In the genomic region with DNA sequence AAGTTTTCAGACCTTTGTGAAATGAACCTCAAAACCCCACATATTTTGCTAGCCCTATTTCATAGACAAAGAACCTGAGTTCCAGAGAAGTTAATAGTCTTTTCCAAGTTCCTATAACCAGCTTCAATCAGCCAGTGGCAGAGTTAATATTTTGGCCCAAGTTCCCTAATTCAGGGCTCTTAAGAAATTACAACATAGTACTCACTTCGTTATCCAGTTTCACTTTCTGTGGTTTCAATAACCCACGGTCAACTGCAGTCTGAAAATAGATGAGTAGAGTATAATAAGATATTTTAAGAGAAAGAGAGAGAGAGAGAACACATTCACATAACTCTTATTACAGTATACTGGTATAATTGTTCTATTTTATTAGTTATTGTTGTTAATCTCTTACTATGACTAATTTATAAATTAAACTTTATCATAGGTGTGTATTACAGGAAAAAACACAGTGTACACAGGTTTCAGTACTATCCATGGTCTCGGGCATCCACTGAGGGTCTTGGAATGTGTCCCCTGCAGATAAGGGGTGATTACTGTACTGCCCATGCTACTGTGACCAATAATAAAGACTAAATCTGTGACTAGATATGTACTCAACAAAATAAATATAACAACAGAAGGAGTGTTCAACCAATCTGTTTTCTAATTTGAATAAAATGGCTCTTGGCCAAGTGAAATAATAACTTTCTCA, we compare ENCODE assay signal across 10 cellular contexts. TPM values are rescaled to one million over a fixed set of nuclear protein-coding genes. Genes with fewer than 3 reads are reported as not detected.
DNase-seq lines count a peak whose midpoint lies in the region; ATAC-seq and TF ChIP-seq lines count a peak whose summit lies in the region.
"Had no signal": no experiment of that assay in that cellular context is flagged by ENCODE, and none has a peak within 500 bp of the region (broad histone marks: within the 10 kb centered on the region; RNA-seq: fewer than 3 reads in every experiment).

No MANE protein-coding gene starts in this region.

- intact Hi-C loops in CD8-positive, alpha-beta T cell (cut with DNase I, micrococcal nuclease), result no loop called here

- peak overlapping the region; percentile 38 for H3K27ac Mint-ChIP-seq in CD8-positive, alpha-beta T cell

- no peaks in the 10 kb centered on the region for H4K20me1 ChIP-seq in hepatocyte (ENCODE audit: insufficient read depth, poor library complexity, severe bottlenecking)

- no peak for DNase-seq in CD8-positive, alpha-beta T cell
- DNase-seq in astrocyte of the hippocampus (ENCODE audit: low read depth, low spot score), result peak; percentile 24
- DNase-seq in omental fat pad (ENCODE audit: low spot score), result no peak
- DNase-seq in hepatocyte (ENCODE audit: low spot score), result no peak
- no peak for DNase-seq in central memory CD4-positive, alpha-beta T cell
- no peak for DNase-seq in stimulated activated CD4-positive, alpha-beta T cell treated with anti-CD3 and anti-CD28 coated beads, Interleukin-1b, Interleukin-23, amount 100 ng/mL, for 48 hours
- DNase-seq: upper lobe of left lung had no signal

- H3K27ac ChIP-seq in CD8-positive, alpha-beta T cell (ENCODE audit: low read depth, low read length), result no peak overlapping the region
- H3K27ac ChIP-seq in hepatocyte, result no peak overlapping the region
- H3K27ac ChIP-seq: epithelial cell of prostate had no signal

- H3K79me2 ChIP-seq in hepatocyte, result no peaks in the 10 kb centered on the region

- H3K36me3 Mint-ChIP-seq in CD8-positive, alpha-beta T cell, result peaks cover 1% of the 10 kb centered on the region

- CTCF ChIA-PET in CD8-positive, alpha-beta T cell (lab: Charles Lee), result no interaction called here

- H3K4me1 ChIP-seq in CD8-positive, alpha-beta T cell (ENCODE audit: insufficient read depth, low read length), result peaks cover 3% of the 10 kb centered on the region
- H3K4me1 ChIP-seq in hepatocyte (ENCODE audit: insufficient read depth), result no peaks in the 10 kb centered on the region

- H3K36me3 ChIP-seq in CD8-positive, alpha-beta T cell (ENCODE audit: insufficient read depth, low read length), result no peaks in the 10 kb centered on the region
- no peaks in the 10 kb centered on the region for H3K36me3 ChIP-seq in hepatocyte (replicated peaks; ENCODE audit: insufficient read depth, low read depth)
- H3K36me3 ChIP-seq: upper lobe of left lung had no signal

- peaks cover 18% of the 10 kb centered on the region for H3K4me1 Mint-ChIP-seq in CD8-positive, alpha-beta T cell (ENCODE audit: low read depth)

- H3K27me3 Mint-ChIP-seq in CD8-positive, alpha-beta T cell (ENCODE audit: low read depth), result no peaks in the 10 kb centered on the region

- H3K27me3 ChIP-seq in CD8-positive, alpha-beta T cell (ENCODE audit: insufficient read depth, low read length), result no peaks in the 10 kb centered on the region
- H3K27me3 ChIP-seq in hepatocyte, result no peaks in the 10 kb centered on the region
- H3K27me3 ChIP-seq: upper lobe of left lung had no signal

- no peak overlapping the region for H2AFZ ChIP-seq in hepatocyte

- POLR2A ChIA-PET in CD8-positive, alpha-beta T cell (lab: Charles Lee), result no interaction called here

- peak overlapping the region; percentile 61 for H3K4me3 Mint-ChIP-seq in CD8-positive, alpha-beta T cell

- no peak for ATAC-seq in CD8-positive, alpha-beta T cell
- peak; percentile 74 for ATAC-seq in GM21381 (IDR thresholded peaks at IDR 0.05; ENCODE audit: unreplicated experiment)
- peak; percentile 52 for ATAC-seq in HG03575 (IDR thresholded peaks at IDR 0.05; ENCODE audit: extremely low read depth, insufficient number of reproducible peaks, low FRiP score, unreplicated experiment)
- ATAC-seq in omental fat pad (ENCODE audit: low FRiP score), result peak; percentile 68

- H3K9me3 Mint-ChIP-seq in CD8-positive, alpha-beta T cell, result no peaks in the 10 kb centered on the region

- no peaks in the 10 kb centered on the region for H3K9me3 ChIP-seq in CD8-positive, alpha-beta T cell (ENCODE audit: low read length)
- no peaks in the 10 kb centered on the region for H3K9me3 ChIP-seq in hepatocyte (ENCODE audit: low read depth)
- H3K9me3 ChIP-seq: upper lobe of left lung had no signal

- H3K4me2 ChIP-seq in hepatocyte, result no peak overlapping the region

- H3K9me2 ChIP-seq in hepatocyte (replicated peaks; ENCODE audit: insufficient read depth), result no peaks in the 10 kb centered on the region

- TF ChIP-seq CTCF in CD8-positive, alpha-beta T cell (IDR thresholded peaks at IDR 0.05), result no peak
- TF ChIP-seq CTCF in omental fat pad (IDR thresholded peaks at IDR 0.05) (no peak), hepatocyte (IDR thresholded peaks at IDR 0.05; ENCODE audit: poor library complexity) (no peak)

- H3K4me3 ChIP-seq in CD8-positive, alpha-beta T cell (ENCODE audit: low read depth, low read length), result no peak overlapping the region
- H3K4me3 ChIP-seq in hepatocyte, result no peak overlapping the region

- 69% methylated on average over 3 of the region's 3 CpGs for WGBS in hepatocyte (ENCODE audit: low lambda C conversion rate, missing lambda C conversion rate)

RNA-seq across cellular contexts. Expression of a gene that starts 9.3 kb away (rescaled TPM):
- total RNA-seq in CD8-positive, alpha-beta T cell, result not detected
- total RNA-seq in omental fat pad, result 10 to 100 TPM in 1 of 4 donors, 1 to 10 TPM in 2, not detected in 1; 3.2 to 15.8 (median 4.1) TPM
- total RNA-seq in hepatocyte, result not detected in 2 replicates
- not detected in 2 replicates for polyA plus RNA-seq in hepatocyte
- total RNA-seq: upper lobe of left lung had no signal

RNA-seq across cellular contexts. Expression of a gene that starts 30.9 kb away (rescaled TPM):
- not detected for total RNA-seq in CD8-positive, alpha-beta T cell
- total RNA-seq in omental fat pad (not detected), hepatocyte (not detected in 2 replicates)
- polyA plus RNA-seq in hepatocyte, result 0.09 and 0.11 TPM in 2 replicates
- total RNA-seq: upper lobe of left lung had no signal
